Comparison of ENCODE assay signal across 25 cellular contexts in genomic region chr5:113721171-113721570, GRCh38.
"Had no signal": no experiment of that assay in that cellular context is flagged by ENCODE, and none has a peak within 500 bp of the region (broad histone marks: within the 10 kb centered on the region; RNA-seq: fewer than 3 reads in every experiment).

No MANE protein-coding gene starts in this region.

- H3K4me1 Mint-ChIP-seq: endodermal cell had no signal

- ATAC-seq: effector memory CD8-positive, alpha-beta T cell; esophagus mucosa; foreskin keratinocyte; gastrocnemius medialis; gastroesophageal sphincter; heart left ventricle; heart right ventricle had no signal

- H3K36me3 ChIP-seq: colonic mucosa, esophagus muscularis mucosa, esophagus squamous epithelium, gastrocnemius medialis, gastroesophageal sphincter, heart left ventricle, heart right ventricle had no signal

- H3K4me3 ChIP-seq: colonic mucosa, coronary artery, dorsolateral prefrontal cortex, esophagus muscularis mucosa, esophagus squamous epithelium, gastrocnemius medialis, gastroesophageal sphincter, heart left ventricle, heart right ventricle had no signal

- H3K9me3 ChIP-seq: colonic mucosa, esophagus squamous epithelium, gastrocnemius medialis had no signal

- DNase-seq: colonic mucosa; cortex of kidney; dermis blood vessel endothelial cell; dorsolateral prefrontal cortex; effector CD4-positive, alpha-beta T cell; effector CD8-positive, alpha-beta T cell; effector memory CD4-positive, alpha-beta T cell; effector memory CD8-positive, alpha-beta T cell; endodermal cell; erythroblast; esophagus squamous epithelium; foreskin fibroblast; foreskin keratinocyte; foreskin melanocyte; gastrocnemius medialis; glutamatergic neuron; head of caudate nucleus; heart left ventricle; heart right ventricle had no signal

- H3K27me3 ChIP-seq: colonic mucosa, dorsolateral prefrontal cortex, esophagus muscularis mucosa, esophagus squamous epithelium, gastrocnemius medialis, gastroesophageal sphincter, heart left ventricle, heart right ventricle had no signal

- H3K27ac ChIP-seq: colonic mucosa, coronary artery, dorsolateral prefrontal cortex, epithelial cell of prostate, esophagus muscularis mucosa, esophagus squamous epithelium, foreskin keratinocyte, gastrocnemius medialis, gastroesophageal sphincter, heart left ventricle, heart right ventricle had no signal

- H3K27ac Mint-ChIP-seq: dendritic cell treated with granulocyte-macrophage colony-stimulating factor and Interleukin-4, amounts not matched to agents 40 ng/mL and 50 ng/mL, for 4 days; effector memory CD8-positive, alpha-beta T cell; endodermal cell had no signal

- H3K27me3 Mint-ChIP-seq: dendritic cell treated with granulocyte-macrophage colony-stimulating factor and Interleukin-4, amounts not matched to agents 40 ng/mL and 50 ng/mL, for 4 days; effector memory CD8-positive, alpha-beta T cell had no signal

- H3K4me1 ChIP-seq: colonic mucosa, esophagus squamous epithelium, foreskin keratinocyte, gastrocnemius medialis, heart left ventricle, heart right ventricle had no signal

- H3K4me3 Mint-ChIP-seq: dendritic cell treated with granulocyte-macrophage colony-stimulating factor and Interleukin-4, amounts not matched to agents 40 ng/mL and 50 ng/mL, for 4 days; effector memory CD8-positive, alpha-beta T cell; endodermal cell had no signal
